In genomic region chr10:26857991-26858706, GRCh38 we compare ENCODE assay signal across 7 cellular contexts. TPM values are rescaled to one million over a fixed set of nuclear protein-coding genes. Genes with fewer than 3 reads are reported as not detected.
DNase-seq lines count a peak whose midpoint lies in the region; ATAC-seq and TF ChIP-seq lines count a peak whose summit lies in the region.

No MANE protein-coding gene starts in this region.

- peaks cover 7% of the 10 kb centered on the region for H3K36me3 Mint-ChIP-seq in T-helper 17 cell (ENCODE audit: low read depth)

- CTCF ChIA-PET in HEK293T (lab: Yijun Ruan, JAX): no interaction called here

- peaks cover 42% of the 10 kb centered on the region for H3K4me1 Mint-ChIP-seq in T-helper 17 cell

- H3K27ac Mint-ChIP-seq in T-helper 17 cell: peak overlapping the region; percentile 72

- POLR2A ChIA-PET in HEK293T (lab: Yijun Ruan, JAX): no interaction called here

- H3K27me3 Mint-ChIP-seq in T-helper 17 cell: peaks cover 3% of the 10 kb centered on the region

- no peaks in the 10 kb centered on the region for H3K9me3 ChIP-seq in T-helper 17 cell (ENCODE audit: control insufficient read depth, low read length, poor library complexity, severe bottlenecking)

- DNase-seq in HEK293T (ENCODE audit: extremely low spot score): no peak
- no peak for DNase-seq in T-helper 17 cell
- peak; percentile 42 for DNase-seq in iris pigment epithelial cell (ENCODE audit: low read depth)
- DNase-seq in NCI-H345 treated with DMSO at 0.1 percent for 48 hours (lab: John Stamatoyannopoulos, UW; ENCODE audit: unreplicated experiment): no peak
- no peak for DNase-seq in NCI-H524 (lab: John Stamatoyannopoulos, UW)
- no peak for DNase-seq in NCI-H2081 treated with DMSO at 0.1 percent for 48 hours (lab: John Stamatoyannopoulos, UW)

- ATAC-seq in GM18517 (IDR thresholded peaks at IDR 0.05; ENCODE audit: unreplicated experiment): peak; percentile 32
- no peak for ATAC-seq in T-helper 17 cell

- peak overlapping the region; percentile 99 for H3K4me3 Mint-ChIP-seq in T-helper 17 cell

TF ChIP-seq in HEK293T, 16 proteins besides CTCF, POLR2A, EP300 and RAD21:
- TF ChIP-seq ZNF384 (IDR thresholded peaks at IDR 0.05) (peak; percentile 54), NFRKB (IDR thresholded peaks at IDR 0.05) (no peak)

RNA-seq across cellular contexts. Expression of gene ABI1, which starts 2.6 kb away (rescaled TPM):
- total RNA-seq in T-helper 17 cell: 10 to 100 TPM; 75.5 to 99.4 TPM
